ENCODE assay signal across 9 cellular contexts in the genomic region with DNA sequence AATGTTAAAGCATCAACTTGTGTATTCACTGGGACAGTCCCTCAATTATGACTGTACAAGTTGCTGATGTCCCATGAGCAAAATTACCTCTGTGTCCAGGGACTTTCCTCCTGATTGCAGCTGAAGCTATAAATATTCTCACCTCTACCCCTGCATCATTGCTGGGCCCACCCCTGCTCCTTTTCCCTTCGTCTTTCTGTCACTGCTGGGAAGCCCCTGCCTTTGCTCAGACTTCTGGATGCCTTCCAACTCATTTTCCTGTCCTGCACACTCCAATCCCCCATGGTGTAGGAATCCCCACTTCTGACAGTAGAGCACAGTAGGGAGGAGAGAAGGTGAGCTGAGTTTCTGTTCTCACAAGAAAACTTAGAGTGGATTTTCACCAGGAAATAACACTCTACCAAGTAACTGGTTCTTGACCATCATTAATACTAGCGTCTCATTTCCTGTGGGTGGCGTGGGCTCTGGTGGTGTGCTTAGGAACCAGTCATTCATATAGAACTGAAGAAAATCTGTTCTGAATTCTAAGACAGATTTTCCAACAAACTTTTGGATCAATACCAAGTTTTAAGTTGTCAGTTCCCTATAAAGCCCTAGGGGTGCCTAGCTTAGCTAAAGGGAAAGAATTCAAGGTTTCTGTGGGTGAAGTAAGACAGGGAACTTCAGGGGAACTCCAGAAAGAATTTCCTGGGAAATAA.
A peak's percentile ranks its signal among the peaks of the same experiment; 100 is the strongest.
DNase-seq lines count a peak whose midpoint lies in the region; ATAC-seq, FAIRE-seq and TF ChIP-seq lines count a peak whose summit lies in the region.
"Had no signal": no experiment of that assay in that cellular context is flagged by ENCODE, and none has a peak within 500 bp of the region (broad histone marks: within the 10 kb centered on the region; RNA-seq: fewer than 3 reads in every experiment).

No MANE protein-coding gene starts in this region.

- no peaks in the 10 kb centered on the region for H3K36me3 ChIP-seq in bronchial epithelial cell (ENCODE audit: control insufficient read depth, insufficient read depth, low read length)

- no peak for FAIRE-seq in bronchial epithelial cell (lab: Jason Lieb, UNC)

- peak; percentile 67 for ATAC-seq in GM19372 (IDR thresholded peaks at IDR 0.05; ENCODE audit: low read depth, unreplicated experiment)
- peak; percentile 83 for ATAC-seq in HG03354 (IDR thresholded peaks at IDR 0.05; ENCODE audit: poor library complexity, severe bottlenecking, unreplicated experiment)
- no peak for ATAC-seq in left cardiac atrium

- intact Hi-C loops in left cardiac atrium (cut with DNase I), result no loop called here

- peak; percentile 10 for DNase-seq in Daoy (ENCODE audit: low read depth)
- peak; percentile 25 for DNase-seq in bronchial epithelial cell (ENCODE audit: low read depth)
- DNase-seq in GDM1 (lab: John Stamatoyannopoulos, UW), result no peak
- no peak for DNase-seq in NCI-H526 treated with DMSO at 0.1 percent for 48 hours (lab: John Stamatoyannopoulos, UW)
- DNase-seq in effector CD4-positive, alpha-beta T cell, result no peak
- DNase-seq in left cardiac atrium, result no peak
- DNase-seq: psoas muscle had no signal

- no peaks in the 10 kb centered on the region for H3K27me3 ChIP-seq in bronchial epithelial cell (ENCODE audit: control insufficient read depth, insufficient read depth, low read length)

- no peak for TF ChIP-seq CTCF in bronchial epithelial cell (IDR thresholded peaks at IDR 0.05; ENCODE audit: insufficient read depth, low read length, severe bottlenecking)

- H3K4me3 ChIP-seq in bronchial epithelial cell (ENCODE audit: low read depth, low read length), result no peak overlapping the region
- H3K4me3 ChIP-seq: psoas muscle had no signal

Comparison
In these comparisons a context has a peak if more than half of its experiments do, and no peak if none do; other contexts are left out.
1. DNase-seq: peak in Daoy (single experiment) and bronchial epithelial cell (single experiment); none in GDM1 (single experiment), NCI-H526 treated with DMSO at 0.1 percent for 48 hours (single experiment), effector CD4-positive, alpha-beta T cell (single experiment) and left cardiac atrium (single experiment).
2. ATAC-seq: peak in GM19372 (single experiment) and HG03354 (single experiment); none in left cardiac atrium (0 of 2).